Comparison of ENCODE assay signal across 19 cellular contexts in genomic region chr20:59125332-59125731, GRCh38. TPM values are rescaled to one million over a fixed set of nuclear protein-coding genes. Genes with fewer than 3 reads are reported as not detected.
"Had no signal": no experiment of that assay in that cellular context is flagged by ENCODE, and none has a peak within 500 bp of the region (broad histone marks: within the 10 kb centered on the region; RNA-seq: fewer than 3 reads in every experiment).

No MANE protein-coding gene starts in this region.

- H3K9me3 Mint-ChIP-seq: activated T-cell treated with anti-CD3 and anti-CD28 coated beads, Interleukin-2, amount 50 U/mL, for 24 hours; central memory CD8-positive, alpha-beta T cell; stimulated activated effector memory CD8-positive, alpha-beta T cell treated with anti-CD3 and anti-CD28 coated beads, Interleukin-12 subunit alpha, Interleukin-12 subunit beta, amount 100 ng/mL, for 72 hours had no signal

- H3K4me2 ChIP-seq: hepatocyte had no signal

- H3K4me1 ChIP-seq: esophagus squamous epithelium had no signal

- H3K9me3 ChIP-seq: esophagus squamous epithelium had no signal

- H3K4me3 Mint-ChIP-seq: activated CD8-positive, alpha-beta memory T cell treated with anti-CD3 and anti-CD28 coated beads, Interleukin-2, amount 10 ng/mL, durations not matched to agents 7 days and 5 days; activated T-cell treated with anti-CD3 and anti-CD28 coated beads, Interleukin-2, amount 50 U/mL, for 24 hours; central memory CD8-positive, alpha-beta T cell; stimulated activated effector memory CD8-positive, alpha-beta T cell treated with anti-CD3 and anti-CD28 coated beads, Interleukin-12 subunit alpha, Interleukin-12 subunit beta, amount 100 ng/mL, for 72 hours had no signal

- H3K36me3 ChIP-seq: brain microvascular endothelial cell, esophagus squamous epithelium had no signal

- H3K27ac ChIP-seq: brain microvascular endothelial cell, esophagus squamous epithelium had no signal

- H3K27ac Mint-ChIP-seq: activated CD8-positive, alpha-beta memory T cell treated with anti-CD3 and anti-CD28 coated beads, Interleukin-2, amount 10 ng/mL, durations not matched to agents 7 days and 5 days; activated T-cell treated with anti-CD3 and anti-CD28 coated beads, Interleukin-2, amount 50 U/mL, for 24 hours; stimulated activated effector memory CD8-positive, alpha-beta T cell treated with anti-CD3 and anti-CD28 coated beads, Interleukin-12 subunit alpha, Interleukin-12 subunit beta, amount 100 ng/mL, for 72 hours had no signal

- H2AFZ ChIP-seq: hepatocyte had no signal

- H3K27me3 ChIP-seq: brain microvascular endothelial cell, esophagus squamous epithelium, hepatocyte had no signal

- H3K27me3 Mint-ChIP-seq: activated T-cell treated with anti-CD3 and anti-CD28 coated beads, Interleukin-2, amount 50 U/mL, for 24 hours; central memory CD8-positive, alpha-beta T cell had no signal

- ATAC-seq: activated CD8-positive, alpha-beta memory T cell treated with anti-CD3 and anti-CD28 coated beads, Interleukin-2, amount 10 ng/mL, durations not matched to agents 7 days and 5 days; left lobe of liver; stimulated activated effector memory CD8-positive, alpha-beta T cell treated with anti-CD3 and anti-CD28 coated beads, Interleukin-12 subunit alpha, Interleukin-12 subunit beta, amount 100 ng/mL, for 72 hours had no signal

- H3K79me2 ChIP-seq: hepatocyte had no signal

- H3K4me3 ChIP-seq: esophagus squamous epithelium, hepatocyte had no signal

- DNase-seq: activated CD4-positive, alpha-beta T cell treated with anti-CD3 and anti-CD28 coated beads, Interleukin-2, amount 50 U/mL, for 48 hours; activated CD8-positive, alpha-beta memory T cell treated with anti-CD3 and anti-CD28 coated beads, Interleukin-2, amount 10 ng/mL, durations not matched to agents 7 days and 5 days; activated T-cell treated with anti-CD3 and anti-CD28 coated beads, Interleukin-2, amount 50 U/mL, for 24 hours; anterior cingulate cortex; brain microvascular endothelial cell; cortex of kidney; effector CD4-positive, alpha-beta T cell; esophagus squamous epithelium; mammary epithelial cell; T-helper 9 cell had no signal

RNA-seq across cellular contexts. Expression of gene ZNF831, which starts 38.3 kb away (rescaled TPM):
- total RNA-seq: endothelial cell of umbilical vein, fibroblast of villous mesenchyme, glomerular endothelial cell, hepatocyte, mammary epithelial cell, osteocyte had no signal
- polyA plus RNA-seq: endothelial cell of umbilical vein, hepatocyte, mammary epithelial cell, neural cell had no signal
